30 cellular contexts compared by ENCODE assay signal in the genomic region with DNA sequence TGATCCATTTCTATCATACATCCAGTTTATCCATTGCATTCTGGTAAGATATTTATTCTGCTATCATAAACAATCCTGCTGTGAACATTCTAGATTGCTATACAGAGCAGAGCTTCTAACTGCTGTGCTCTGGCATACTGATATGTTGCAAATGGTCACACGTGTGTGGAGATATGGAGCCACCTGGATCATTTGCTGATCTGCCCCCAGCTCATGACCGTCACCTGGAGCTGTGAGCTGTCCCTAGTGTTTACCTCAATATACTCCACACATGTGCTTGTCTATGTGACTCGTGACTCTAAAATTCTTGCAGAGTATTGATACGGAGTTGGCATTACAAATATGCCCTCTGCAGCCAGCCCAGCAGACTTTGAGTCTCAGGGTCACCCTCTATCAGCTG.
"Had no signal": no experiment of that assay in that cellular context is flagged by ENCODE, and none has a peak within 500 bp of the region (broad histone marks: within the 10 kb centered on the region; RNA-seq: fewer than 3 reads in every experiment).

No MANE protein-coding gene starts in this region.

- H3K4me2 ChIP-seq: smooth muscle cell had no signal

- H3K36me3 ChIP-seq: neutrophil, ovary, spleen, suprapubic skin, tibial artery, transverse colon, upper lobe of right lung, uterus had no signal

- H3K9ac ChIP-seq: parathyroid adenoma had no signal

- ATAC-seq: naive thymus-derived CD8-positive, alpha-beta T cell; natural killer cell treated with Interleukin-12 subunit alpha and Interleukin-12 subunit beta and Interleukin-15 and Interleukin-18, amount 100 ng/mL, for 72 hours; psoas muscle; right cardiac atrium; sciatic nerve; stimulated activated memory B cell treated with anti-CD40 and anti-IgM and Interleukin-4, amounts not matched to agents 10 μg/mL and 1 μg/mL and 100 μg/mL, for 72 hours; stimulated activated naive CD8-positive, alpha-beta T cell treated with anti-CD3 and anti-CD28 coated beads, Interleukin-15, amount 100 ng/mL, for 72 hours; stimulated activated naive CD8-positive, alpha-beta T cell treated with anti-CD3 and anti-CD28 coated beads, Interleukin-15, Interleukin-2, amounts not matched to agents 100 U/mL and 50 U/mL, for 24 hours; upper lobe of right lung had no signal

- H2AFZ ChIP-seq: parathyroid adenoma had no signal

- DNase-seq: naive thymus-derived CD8-positive, alpha-beta T cell; nephron progenitor cell; nucleus accumbens; ovary; posterior cingulate gyrus; psoas muscle; right cardiac atrium; spleen; stimulated activated CD4-positive, alpha-beta T cell treated with anti-CD3 and anti-CD28 coated beads, Interleukin-12 subunit alpha, Interleukin-12 subunit beta, amount 100 ng/mL, for 4 hours; stimulated activated CD4-positive, alpha-beta T cell treated with anti-CD3 and anti-CD28 coated beads, Interleukin-1b, Interleukin-23, amount 100 ng/mL, for 48 hours; stimulated activated CD4-positive, alpha-beta T cell treated with anti-CD3 and anti-CD28 coated beads, Interleukin-4, amount 100 ng/mL, for 1 hour; stimulated activated CD4-positive, alpha-beta T cell treated with anti-CD3 and anti-CD28 coated beads, Interleukin-4, amount 100 ng/mL, for 4 hours; stimulated activated CD8-positive, alpha-beta memory T cell treated with anti-CD3 and anti-CD28 coated beads, Interleukin-4, amount 100 ng/mL, for 48 hours; stimulated activated naive CD4-positive, alpha-beta T cell; stimulated activated naive CD8-positive, alpha-beta T cell treated with anti-CD3 and anti-CD28 coated beads, Interleukin-15, amount 100 ng/mL, for 72 hours; stimulated activated naive CD8-positive, alpha-beta T cell treated with anti-CD3 and anti-CD28 coated beads, Interleukin-15, Interleukin-2, amounts not matched to agents 100 U/mL and 50 U/mL, for 24 hours; substantia nigra; testis; tibial artery; transverse colon; upper lobe of right lung; uterus had no signal

- H3K79me2 ChIP-seq: parathyroid adenoma had no signal

- H3K4me1 ChIP-seq: parathyroid adenoma, spleen, testis, transverse colon, upper lobe of right lung, uterus had no signal

- H3K27ac ChIP-seq: neutrophil, ovary, parathyroid adenoma, psoas muscle, spleen, suprapubic skin, testis, tibial artery, transverse colon, upper lobe of right lung, uterus had no signal

- H3K4me3 ChIP-seq: ovary, psoas muscle, skin epidermis, smooth muscle cell, spleen, suprapubic skin, testis, tibial artery, transverse colon, upper lobe of right lung, uterus had no signal

- H3K27me3 ChIP-seq: neutrophil, ovary, spleen, testis, tibial artery, transverse colon, upper lobe of right lung, uterus had no signal

- H3K9me3 ChIP-seq: neutrophil, ovary, psoas muscle, suprapubic skin, testis, tibial artery, upper lobe of right lung, uterus had no signal
